In genomic region chr2:49616800-49617199, GRCh38 we compare ENCODE assay signal across 9 cellular contexts.
DNase-seq lines count a peak whose midpoint lies in the region; ATAC-seq and TF ChIP-seq lines count a peak whose summit lies in the region.
"Had no signal": no experiment of that assay in that cellular context is flagged by ENCODE, and none has a peak within 500 bp of the region (broad histone marks: within the 10 kb centered on the region; RNA-seq: fewer than 3 reads in every experiment).

No MANE protein-coding gene starts in this region.

- no peak overlapping the region for H2AFZ ChIP-seq in neural progenitor cell (replicated peaks)

- H3K36me3 Mint-ChIP-seq in neural progenitor cell (no peaks in the 10 kb centered on the region), immature natural killer cell (no peaks in the 10 kb centered on the region)

- H3K9me3 ChIP-seq in heart left ventricle (peaks cover 0 to 1% (median 0%) of the 10 kb centered on the region in 12 donors), right atrium auricular region (no peaks in the 10 kb centered on the region), neural progenitor cell (ENCODE audit: low read depth) (no peaks in the 10 kb centered on the region)
- H3K9me3 ChIP-seq: neutrophil had no signal

- H3F3A ChIP-seq in neural progenitor cell (ENCODE audit: low read depth), result no peaks in the 10 kb centered on the region

- intact Hi-C loops in heart left ventricle (cut with DNase I), result loop anchor here in 7 of 10 donors (5.0 to 10.0 kb wide), 6 partner anchors 362 to 788 kb away; no protein-coding TSS in a partner anchor

- ATAC-seq in heart left ventricle (peak in 1 of 4 donors; percentile 36), GM18517 (IDR thresholded peaks at IDR 0.05; ENCODE audit: unreplicated experiment) (no peak)

- no peak overlapping the region for H3K4me2 ChIP-seq in neural progenitor cell

- H3K27me3 ChIP-seq in heart left ventricle, result no peaks in the 10 kb centered on the region
- no peaks in the 10 kb centered on the region for H3K27me3 ChIP-seq in right atrium auricular region
- H3K27me3 ChIP-seq in neural progenitor cell, result no peaks in the 10 kb centered on the region
- H3K27me3 ChIP-seq: neutrophil had no signal

- in situ Hi-C loops in T47D (cut with HindIII; ENCODE audit: low pct_unique_long_range_greater_than_20kb, low sequenced_read_pairs), result no loop called here

- H3K36me3 ChIP-seq in heart left ventricle (no peaks in the 10 kb centered on the region), right atrium auricular region (no peaks in the 10 kb centered on the region), neural progenitor cell (no peaks in the 10 kb centered on the region)
- H3K36me3 ChIP-seq: neutrophil had no signal

- H3K27ac ChIP-seq in heart left ventricle (no peak overlapping the region), right atrium auricular region (no peak overlapping the region), neural progenitor cell (no peak overlapping the region)
- H3K27ac ChIP-seq: neutrophil had no signal

- H3K4me1 ChIP-seq in heart left ventricle, result no peaks in the 10 kb centered on the region
- no peaks in the 10 kb centered on the region for H3K4me1 ChIP-seq in right atrium auricular region
- peaks cover 14% of the 10 kb centered on the region for H3K4me1 ChIP-seq in neural progenitor cell

- 8 to 13% (median 10%) methylated on average over 2 of the region's 2 CpGs for WGBS in heart left ventricle, 4 donors

- H3K4me1 Mint-ChIP-seq in neural progenitor cell (peaks cover 6% of the 10 kb centered on the region), immature natural killer cell (no peaks in the 10 kb centered on the region)

- H3K79me2 ChIP-seq in neural progenitor cell (ENCODE audit: low read depth), result no peaks in the 10 kb centered on the region

- peaks cover 2% of the 10 kb centered on the region for H3K27me3 Mint-ChIP-seq in neural progenitor cell (ENCODE audit: insufficient read depth, low read depth)
- no peaks in the 10 kb centered on the region for H3K27me3 Mint-ChIP-seq in immature natural killer cell (ENCODE audit: low read depth in 3 of 3)

- no peaks in the 10 kb centered on the region for H4K20me1 ChIP-seq in neural progenitor cell (ENCODE audit: low read depth)

- TF ChIP-seq CTCF in heart left ventricle (IDR thresholded peaks at IDR 0.05) (peak in 10 of 12 donors; percentile 16 to 57 (median 42)), right atrium auricular region (IDR thresholded peaks at IDR 0.05) (peak in 1 of 2 donors; percentile 59), neural progenitor cell (IDR thresholded peaks at IDR 0.05) (peak; percentile 77)

- H3K9ac ChIP-seq in neural progenitor cell, result no peak overlapping the region

- no peak for TF ChIP-seq POLR2A in heart left ventricle (IDR thresholded peaks at IDR 0.05)

- H3K9me3 Mint-ChIP-seq in neural progenitor cell, result peaks cover 4% of the 10 kb centered on the region
- H3K9me3 Mint-ChIP-seq in immature natural killer cell, result peaks cover 0 to 15% (median 5%) of the 10 kb centered on the region in 6 donors

- no peak overlapping the region for H3K4me3 Mint-ChIP-seq in neural progenitor cell
- no peak overlapping the region for H3K4me3 Mint-ChIP-seq in immature natural killer cell

- no peak overlapping the region for H3K27ac Mint-ChIP-seq in neural progenitor cell
- no peak overlapping the region for H3K27ac Mint-ChIP-seq in immature natural killer cell

- H3K4me3 ChIP-seq in heart left ventricle (no peak overlapping the region), right atrium auricular region (no peak overlapping the region), neural progenitor cell (no peak overlapping the region)

- DNase-seq in heart left ventricle, result no peak
- no peak for DNase-seq in right atrium auricular region (ENCODE audit: low spot score)
- DNase-seq in NCI-H2029 treated with DMSO at 0.1 percent for 48 hours (lab: John Stamatoyannopoulos, UW), result peak; percentile 54
- peak; percentile 8 to 65 for DNase-seq in T47D (ENCODE audit: low read depth in 1 of 2, low spot score in 1 of 2)
- peak; percentile 61 for DNase-seq in neural progenitor cell (ENCODE audit: low spot score)
- no peak for DNase-seq in immature natural killer cell
- no peak for DNase-seq in activated CD4-positive, CD25-positive, alpha-beta regulatory T cell treated with anti-CD3 and anti-CD28 coated beads, Interleukin-2, amount 50 U/mL, for 72 hours

Comparison
In these comparisons a context has a peak if more than half of its experiments do, and no peak if none do; other contexts are left out.
1. DNase-seq: peak in NCI-H2029 treated with DMSO at 0.1 percent for 48 hours (single experiment), T47D (2 of 2) and neural progenitor cell (single experiment); none in heart left ventricle (0 of 5), right atrium auricular region (single experiment), immature natural killer cell (0 of 3) and activated CD4-positive, CD25-positive, alpha-beta regulatory T cell treated with anti-CD3 and anti-CD28 coated beads, Interleukin-2, amount 50 U/mL, for 72 hours (single experiment).